3 cellular contexts compared by ENCODE assay signal in the genomic region with DNA sequence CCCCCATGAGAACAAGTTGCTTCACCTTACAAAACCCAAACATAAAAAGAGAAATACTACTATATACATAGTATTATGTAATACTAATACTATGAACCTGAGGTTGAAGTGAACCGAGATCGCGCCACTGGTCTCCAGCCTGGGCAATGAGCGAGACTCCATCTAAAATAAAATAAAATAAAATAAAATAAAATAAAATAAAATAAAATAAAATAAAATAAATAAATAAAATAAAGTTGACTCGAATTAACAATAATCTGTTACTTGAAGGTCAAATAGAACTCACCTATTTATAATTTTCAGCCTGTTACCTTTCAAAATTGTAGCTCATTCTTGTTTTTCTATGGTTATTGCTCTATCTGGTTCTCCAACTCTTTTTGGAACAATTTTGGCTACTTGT. TPM values are rescaled to one million over a fixed set of nuclear protein-coding genes. Genes with fewer than 3 reads are reported as not detected.
DNase-seq lines count a peak whose midpoint lies in the region; ATAC-seq, FAIRE-seq and TF ChIP-seq lines count a peak whose summit lies in the region.
"Not testable (repeated sequence)": the region's sequence is repeated elsewhere in the genome, so short reads cannot be mapped to it uniquely, and the experiment has no call there.

No MANE protein-coding gene starts in this region.

- peaks cover 31% of the 10 kb centered on the region for H3K27me3 Mint-ChIP-seq in WTC11 (ENCODE audit: low read depth)

- intact Hi-C loops in HepG2 (cut with micrococcal nuclease; ENCODE audit: unreplicated experiment): not testable (repeated sequence)

- not testable (repeated sequence) for TF ChIP-seq RAD21 in HepG2 (CRISPR knock-in tag; IDR thresholded peaks at IDR 0.05)

- H3K27ac ChIP-seq in HepG2 (ENCODE audit: extremely low read length, insufficient read depth, low read length): not testable (repeated sequence)

- FAIRE-seq in HepG2 (lab: Jason Lieb, UNC): not testable (repeated sequence)

- H3K4me3 ChIP-seq in HepG2 (replicated peaks in 1 of 3; ENCODE audit: insufficient read depth in 1 of 3, low read depth in 2 of 3, low read length in 3 of 3): not testable (repeated sequence)

- not testable (repeated sequence) for DNase-seq in WTC11 (ENCODE audit: low spot score); HepG2 (ENCODE audit: low spot score)
- peak; percentile 9 for DNase-seq in ureter (ENCODE audit: low spot score)

- CTCF ChIA-PET in WTC11 (lab: Charles Lee); HepG2 (lab: Yijun Ruan, JAX; ENCODE audit: low intra/inter-chr PET ratio, low total read pairs): not testable (repeated sequence)

- not testable (repeated sequence) for H3K27ac Mint-ChIP-seq in WTC11

- not testable (repeated sequence) for H3K4me3 Mint-ChIP-seq in WTC11

- POLR2A ChIA-PET in WTC11 (lab: Charles Lee); HepG2 (lab: Yijun Ruan, JAX): not testable (repeated sequence)

- TF ChIP-seq POLR2A in HepG2 (IDR thresholded peaks at IDR 0.05; ENCODE audit: insufficient read depth in 1 of 2, low read depth in 2 of 2, low read length in 2 of 2): not testable (repeated sequence)

- not testable (repeated sequence) for H3K9me3 Mint-ChIP-seq in WTC11

- H3K36me3 Mint-ChIP-seq in WTC11: not testable (repeated sequence)

- H3K4me1 Mint-ChIP-seq in WTC11: not testable (repeated sequence)

- WGBS in HepG2 (ENCODE audit: low lambda C conversion rate): 39% methylated on average over 5 of the region's 5 CpGs

- H3K79me2 ChIP-seq in HepG2 (ENCODE audit: insufficient read depth, low read length): not testable (repeated sequence)

- H3K36me3 ChIP-seq in HepG2 (replicated peaks in 1 of 2; ENCODE audit: control insufficient read depth in 1 of 2, insufficient read depth in 2 of 2, low read length in 2 of 2): not testable (repeated sequence)

- not testable (repeated sequence) for H4K20me1 ChIP-seq in HepG2 (ENCODE audit: insufficient read depth, low read length)

- TF ChIP-seq CTCF in WTC11 (IDR thresholded peaks at IDR 0.05); HepG2 (CRISPR knock-in tag; IDR thresholded peaks at IDR 0.05): not testable (repeated sequence)

- not testable (repeated sequence) for H3K9me3 ChIP-seq in HepG2 (ENCODE audit: low read length)

- TF ChIP-seq EP300 in HepG2 (IDR thresholded peaks at IDR 0.05; ENCODE audit: low read depth in 2 of 2, low read length in 2 of 2); HepG2 (CRISPR knock-in tag; IDR thresholded peaks at IDR 0.05; ENCODE audit: borderline replicate concordance): not testable (repeated sequence)

- in situ Hi-C loops in HepG2 (cut with HindIII; ENCODE audit: extremely low pct_ligation_motif_present, low pct_unique_long_range_greater_than_20kb): loop anchor here (25.0 kb wide), 1 partner anchor 381 kb away; no protein-coding TSS in a partner anchor

- not testable (repeated sequence) for H3K4me1 ChIP-seq in HepG2 (ENCODE audit: insufficient read depth, low read length)

- not testable (repeated sequence) for H3K4me2 ChIP-seq in HepG2 (ENCODE audit: low read depth, low read length)

- H3K9ac ChIP-seq in HepG2 (ENCODE audit: insufficient read depth, low read depth, low read length): not testable (repeated sequence)

- ATAC-seq in WTC11, HepG2: not testable (repeated sequence)

- not testable (repeated sequence) for BruUV-seq in HepG2 (replicated peaks; lab: Mats Ljungman, UMichigan)

- not testable (repeated sequence) for H3K27me3 ChIP-seq in HepG2 (ENCODE audit: control insufficient read depth in 1 of 2, insufficient read depth in 2 of 2, low read length in 2 of 2)

- not testable (repeated sequence) for H2AFZ ChIP-seq in HepG2 (ENCODE audit: low read length)

TF ChIP-seq in WTC11, 78 proteins besides CTCF, POLR2A, EP300 and RAD21:
- TF ChIP-seq HMGA2 (CRISPR knock-in tag; IDR thresholded peaks at IDR 0.05): peak; percentile 97
TF ChIP-seq in WTC11: peak in this region for 1; not testable (repeated sequence) for 77.

TF ChIP-seq in HepG2, 621 proteins besides CTCF, POLR2A, EP300 and RAD21:
- 0 out of 2 replicates have a peak, but pooled peaks have one; percentile 3 for TF ChIP-seq CEBPB (IDR thresholded peaks at IDR 0.05; ENCODE audit: borderline replicate concordance, low read depth, low read length)

RNA-seq across cellular contexts. Expression of a gene that starts 6.7 kb away (rescaled TPM):
- 40.9 to 44.4 TPM (median 42.3 TPM) in 3 replicates for total RNA-seq in WTC11 (2021)
- total RNA-seq in HepG2 (2016; rRNA removed; fragmentation: Illumina TruSeq; extraction: Trizol): 17.5 and 17.6 TPM in 2 replicates
- total RNA-seq in HepG2 (2016; cell fraction: cytosol; rRNA removed; fragmentation: Illumina TruSeq; extraction: Trizol; ENCODE audit: low read depth): 3.8 and 4.1 TPM in 2 replicates
- 14.9 and 16.7 TPM in 2 replicates for total RNA-seq in HepG2 (2016; cell fraction: insoluble cytoplasmic fraction; rRNA removed; fragmentation: Illumina TruSeq; extraction: Trizol)
- total RNA-seq in HepG2 (2016; cell fraction: membrane; rRNA removed; fragmentation: Illumina TruSeq; extraction: Trizol): 6.2 and 6.9 TPM in 2 replicates
- total RNA-seq in HepG2 (2016; cell fraction: nucleus; rRNA removed; fragmentation: Illumina TruSeq; extraction: Trizol): 21.6 and 21.7 TPM in 2 replicates
- polyA plus RNA-seq in HepG2 (2011; rRNA removed): 32.7 and 35.9 TPM in 2 replicates
- polyA plus RNA-seq in HepG2 (2011; cell fraction: cytosol; rRNA removed): 29.2 and 38.0 TPM in 2 replicates
- polyA plus RNA-seq in HepG2 (2011; cell fraction: nucleus; rRNA removed): 94.5 and 103 TPM in 2 replicates
- polyA plus RNA-seq in HepG2 (2012): 17.8 and 20.9 TPM in 2 replicates
- 4.4 and 5.5 TPM in 2 replicates for polyA plus RNA-seq in HepG2 (2016; cell fraction: cytosol; fragmentation: Illumina TruSeq; extraction: Trizol; ENCODE audit: low read depth)
- polyA plus RNA-seq in HepG2 (2016; cell fraction: insoluble cytoplasmic fraction; fragmentation: Illumina TruSeq; extraction: Trizol; ENCODE audit: low read depth): 25.6 and 29.7 TPM in 2 replicates
- polyA plus RNA-seq in HepG2 (2016; cell fraction: membrane; fragmentation: Illumina TruSeq; extraction: Trizol; ENCODE audit: low read depth): 5.7 and 6.1 TPM in 2 replicates
- polyA plus RNA-seq in HepG2 (2016; cell fraction: nucleus; fragmentation: Illumina TruSeq; extraction: Trizol; ENCODE audit: insufficient read depth, low read depth): 56.4 and 59.5 TPM in 2 replicates
- 39.7 and 110 TPM in 2 replicates for polyA minus RNA-seq in HepG2 (2011; rRNA and poly(A)+ RNA removed; ENCODE audit: low replicate concordance)
- 16.4 and 17.9 TPM in 2 replicates for polyA minus RNA-seq in HepG2 (2011; cell fraction: cytosol; rRNA and poly(A)+ RNA removed)
- polyA minus RNA-seq in HepG2 (2011; cell fraction: nucleus; rRNA and poly(A)+ RNA removed): 36.8 and 45.8 TPM in 2 replicates
- 47.6 TPM for total RNA-seq in ureter
